ENCODE assay signal across 11 cellular contexts in genomic region chr13:106520205-106521004, GRCh38. TPM values are rescaled to one million over a fixed set of nuclear protein-coding genes. Genes with fewer than 3 reads are reported as not detected.
A peak's percentile ranks its signal among the peaks of the same experiment; 100 is the strongest.
DNase-seq lines count a peak whose midpoint lies in the region; TF ChIP-seq lines count a peak whose summit lies in the region.
"Had no signal": no experiment of that assay in that cellular context is flagged by ENCODE, and none has a peak within 500 bp of the region (broad histone marks: within the 10 kb centered on the region; RNA-seq: fewer than 3 reads in every experiment).

No MANE protein-coding gene starts in this region.

- TF ChIP-seq EP300 in SK-N-SH (IDR thresholded peaks at IDR 0.05; ENCODE audit: borderline replicate concordance in 1 of 2, low read depth in 1 of 2, low read length in 1 of 2) = no peak

- no peak overlapping the region for H2AFZ ChIP-seq in SK-N-SH (ENCODE audit: low read depth)

- H3K27me3 ChIP-seq in SK-N-SH (ENCODE audit: insufficient read depth) = no peaks in the 10 kb centered on the region
- H3K27me3 ChIP-seq: BLaER1 treated with 17β-estradiol and CSF1 and Interleukin-3, amounts not matched to agents 10 nM and 100 nM; pancreas had no signal

- no peaks in the 10 kb centered on the region for H4K20me1 ChIP-seq in SK-N-SH (ENCODE audit: insufficient read depth)

- TF ChIP-seq CTCF in SK-N-SH (IDR thresholded peaks at IDR 0.05) = peak; percentile 71
- peak; percentile 59 for TF ChIP-seq CTCF in fibroblast of the aortic adventitia (IDR thresholded peaks at IDR 0.05; ENCODE audit: insufficient read depth, low read length)

- H3K4me3 ChIP-seq in SK-N-SH (ENCODE audit: low read depth in 2 of 2, low read length in 1 of 2) (no peak overlapping the region), fibroblast of the aortic adventitia (ENCODE audit: low read depth, low read length) (no peak overlapping the region)
- H3K4me3 ChIP-seq: BLaER1 treated with 17β-estradiol and CSF1 and Interleukin-3, amounts not matched to agents 10 nM and 100 nM; pancreas had no signal

- H3K4me2 ChIP-seq in SK-N-SH = no peak overlapping the region
- H3K4me2 ChIP-seq: BLaER1 treated with 17β-estradiol and CSF1 and Interleukin-3, amounts not matched to agents 10 nM and 100 nM had no signal

- no peak overlapping the region for H3K9ac ChIP-seq in SK-N-SH
- H3K9ac ChIP-seq: BLaER1 treated with 17β-estradiol and CSF1 and Interleukin-3, amounts not matched to agents 10 nM and 100 nM had no signal

- H3K36me3 ChIP-seq in SK-N-SH (replicated peaks in 1 of 2; ENCODE audit: control insufficient read depth in 1 of 2, insufficient read depth in 2 of 2, low read length in 1 of 2) = no peaks in the 10 kb centered on the region
- H3K36me3 ChIP-seq: pancreas had no signal

- TF ChIP-seq RAD21 in SK-N-SH (IDR thresholded peaks at IDR 0.05; ENCODE audit: low read length) = peak; percentile 68

- peak; percentile 63 for DNase-seq in NCI-H1694 treated with DMSO at 0.1 percent for 48 hours (lab: John Stamatoyannopoulos, UW)
- DNase-seq in NCI-H1694 (lab: John Stamatoyannopoulos, UW) = no peak
- no peak for DNase-seq in SK-N-SH
- peak; percentile 74 for DNase-seq in fibroblast of the aortic adventitia (ENCODE audit: low read depth)
- peak in 1 of 49 donors; percentile 51 for DNase-seq in substantia nigra (lab: John Stamatoyannopoulos, UW)
- DNase-seq in NOMO-1 (lab: John Stamatoyannopoulos, UW; ENCODE audit: unreplicated experiment in 2 of 2) = no peak
- DNase-seq in NCI-H345 (lab: John Stamatoyannopoulos, UW) = no peak
- no peak for DNase-seq in activated T-cell treated with anti-CD3 and anti-CD28 coated beads for 4 hours
- DNase-seq: OCI-M1, pancreas had no signal

- peaks cover 0 to 40% of the 10 kb centered on the region in 2 experiments; a peak in 2 of 4 replicates for H3K4me1 ChIP-seq in SK-N-SH (ENCODE audit: control insufficient read depth in 1 of 2, insufficient read depth in 2 of 2, low read depth in 1 of 2, low read length in 1 of 2)
- H3K4me1 ChIP-seq: pancreas had no signal

- CTCF ChIA-PET in SK-N-SH (lab: Yijun Ruan, JAX) = interaction anchor here (0.8 to 1.9 kb wide), 3 partner anchors 9 to 12 kb away, joined by 3 to 6 read pairs (median 4); no protein-coding TSS in a partner anchor

- POLR2A ChIA-PET in SK-N-SH (lab: Yijun Ruan, JAX) = no interaction called here

- H3K27ac ChIP-seq in SK-N-SH (ENCODE audit: low read depth in 2 of 2, low read length in 1 of 2) (no peak overlapping the region), substantia nigra (ENCODE audit: low read depth, low read length, poor library complexity, severe bottlenecking) (peak overlapping the region; percentile 56)
- H3K27ac ChIP-seq: BLaER1 treated with 17β-estradiol and CSF1 and Interleukin-3, amounts not matched to agents 10 nM and 100 nM; pancreas had no signal

- H3F3A ChIP-seq in SK-N-SH (replicated peaks; ENCODE audit: insufficient read depth) = no peaks in the 10 kb centered on the region

- H3K9me2 ChIP-seq in SK-N-SH = no peaks in the 10 kb centered on the region

- peaks cover 5% of the 10 kb centered on the region; the same call in 1 of the 2 replicates for H3K79me2 ChIP-seq in SK-N-SH (ENCODE audit: insufficient read depth)

- no peaks in the 10 kb centered on the region for H3K9me3 ChIP-seq in SK-N-SH
- H3K9me3 ChIP-seq: BLaER1 treated with 17β-estradiol and CSF1 and Interleukin-3, amounts not matched to agents 10 nM and 100 nM; pancreas had no signal

- WGBS in SK-N-SH (ENCODE audit: low lambda C conversion rate) = 84% methylated on average over 12 of the region's 12 CpGs

TF ChIP-seq in SK-N-SH, 30 proteins besides CTCF, POLR2A, EP300 and RAD21:
- TF ChIP-seq SMC3 (IDR thresholded peaks at IDR 0.05; ENCODE audit: low read depth, low read length) (peak; percentile 45), TAF1 (IDR thresholded peaks at IDR 0.05; ENCODE audit: borderline replicate concordance, low read depth, low read length) (no peak)
TF ChIP-seq in SK-N-SH: peak in this region for 1.

RNA-seq across cellular contexts. Expression of gene EFNB2, which starts 15.1 kb away (rescaled TPM):
- 2.8 and 3.0 TPM in 2 replicates for polyA plus RNA-seq in SK-N-SH (2012; rRNA removed)
- polyA plus RNA-seq in SK-N-SH (2012; cell fraction: cytosol; rRNA removed) = 3.7 and 4.4 TPM in 2 replicates
- polyA plus RNA-seq in SK-N-SH (2012; cell fraction: nucleus; rRNA removed) = 2.7 and 3.6 TPM in 2 replicates
- total RNA-seq in fibroblast of the aortic adventitia (ENCODE audit: low replicate concordance) = 3.4 and 5.5 TPM in 2 replicates

RNA-seq across cellular contexts. Expression of gene ARGLU1, which starts 47.5 kb away (rescaled TPM):
- polyA plus RNA-seq in SK-N-SH (2012; rRNA removed) = 101 and 124 TPM in 2 replicates
- 44.7 and 72.0 TPM in 2 replicates for polyA plus RNA-seq in SK-N-SH (2012; cell fraction: cytosol; rRNA removed)
- 644 and 785 TPM in 2 replicates for polyA plus RNA-seq in SK-N-SH (2012; cell fraction: nucleus; rRNA removed)
- 41.8 and 64.1 TPM in 2 replicates for total RNA-seq in fibroblast of the aortic adventitia (ENCODE audit: low replicate concordance)

Comparison
In these comparisons a context has a peak if more than half of its experiments do, and no peak if none do; other contexts are left out.
1. DNase-seq: peak in NCI-H1694 treated with DMSO at 0.1 percent for 48 hours (single experiment) and fibroblast of the aortic adventitia (single experiment); none in NCI-H1694 (single experiment), SK-N-SH (single experiment), NOMO-1 (0 of 2), NCI-H345 (single experiment) and activated T-cell treated with anti-CD3 and anti-CD28 coated beads for 4 hours (single experiment).